In the genomic region with DNA sequence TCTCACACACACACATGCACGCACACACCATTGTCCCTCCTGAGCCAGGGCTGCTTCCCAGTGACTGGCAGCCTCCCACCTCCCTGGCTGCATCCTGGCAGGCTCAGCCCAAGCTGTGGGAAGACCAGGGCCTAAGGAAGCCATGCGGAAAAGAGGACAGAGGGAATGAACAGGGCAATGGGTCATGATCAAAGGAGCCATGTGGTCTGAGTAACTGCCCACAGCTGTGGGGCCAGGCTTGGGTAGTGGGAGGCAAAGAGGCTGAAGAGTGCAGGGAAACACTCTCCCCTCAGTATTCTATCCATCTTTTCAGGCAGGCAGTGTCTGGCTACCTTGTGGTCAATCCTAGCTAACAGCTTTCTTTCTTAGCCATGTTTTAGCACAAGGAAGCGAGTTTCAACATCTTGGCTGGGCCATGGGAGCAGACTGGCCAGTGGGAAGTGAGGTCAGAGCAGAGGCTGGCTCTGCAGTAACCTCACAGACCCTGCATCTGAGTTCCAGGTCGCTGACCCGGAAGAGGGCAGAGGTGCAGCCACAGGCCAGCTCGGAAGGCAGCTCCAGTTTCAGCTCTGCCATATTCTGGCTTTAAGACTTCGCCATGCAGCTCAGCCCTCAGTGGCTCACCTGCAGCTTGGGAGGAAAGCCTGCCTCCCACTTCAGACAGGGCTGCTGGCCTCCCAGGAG, we compare ENCODE assay signal across 19 cellular contexts. TPM values are rescaled to one million over a fixed set of nuclear protein-coding genes. Genes with fewer than 3 reads are reported as not detected.
A peak's percentile ranks its signal among the peaks of the same experiment; 100 is the strongest.
DNase-seq lines count a peak whose midpoint lies in the region; ATAC-seq and TF ChIP-seq lines count a peak whose summit lies in the region.
"Had no signal": no experiment of that assay in that cellular context is flagged by ENCODE, and none has a peak within 500 bp of the region (broad histone marks: within the 10 kb centered on the region; RNA-seq: fewer than 3 reads in every experiment).

No MANE protein-coding gene starts in this region.

- no peaks in the 10 kb centered on the region for H3K9me2 ChIP-seq in GM23338 (ENCODE audit: insufficient read depth)

- CTCF ChIA-PET in activated CD8-positive, alpha-beta T cell treated with anti-CD3 and anti-CD28 coated beads for 36 hours (lab: Charles Lee) = no interaction called here

- no peaks in the 10 kb centered on the region for H3F3A ChIP-seq in GM23338 (replicated peaks; ENCODE audit: low read depth)

- H3K27me3 ChIP-seq in GM23338 (ENCODE audit: insufficient read depth) = no peaks in the 10 kb centered on the region
- H3K27me3 ChIP-seq: BLaER1 had no signal

- H4K20me1 ChIP-seq in GM23338 (replicated peaks; ENCODE audit: insufficient read depth) = no peaks in the 10 kb centered on the region
- H4K20me1 ChIP-seq: BLaER1 had no signal

- H3K36me3 Mint-ChIP-seq in GM23338 (ENCODE audit: low read depth) = no peaks in the 10 kb centered on the region
- no peaks in the 10 kb centered on the region for H3K36me3 Mint-ChIP-seq in activated CD8-positive, alpha-beta T cell treated with anti-CD3 and anti-CD28 coated beads for 36 hours (ENCODE audit: low read depth)
- H3K36me3 Mint-ChIP-seq: CD8-positive, alpha-beta T cell; IgD-negative memory B cell had no signal

- H2AFZ ChIP-seq in GM23338 = 0 out of 2 replicates have a peak overlapping the region, but pooled peaks have one; percentile 24
- H2AFZ ChIP-seq: PC-9 had no signal

- no peak overlapping the region for H3K27ac Mint-ChIP-seq in GM23338
- H3K27ac Mint-ChIP-seq in activated CD8-positive, alpha-beta T cell treated with anti-CD3 and anti-CD28 coated beads for 36 hours = no peak overlapping the region
- H3K27ac Mint-ChIP-seq: CD8-positive, alpha-beta T cell; IgD-negative memory B cell had no signal

- no peak for ATAC-seq in GM23338
- ATAC-seq in activated CD8-positive, alpha-beta T cell treated with anti-CD3 and anti-CD28 coated beads for 36 hours = no peak
- no peak for ATAC-seq in HG03159 (IDR thresholded peaks at IDR 0.05; ENCODE audit: unreplicated experiment)
- no peak for ATAC-seq in GM18867 (IDR thresholded peaks at IDR 0.05; ENCODE audit: unreplicated experiment)
- ATAC-seq: CD8-positive, alpha-beta T cell; Right ventricle myocardium inferior had no signal

- no peak for TF ChIP-seq CTCF in GM23338 (conservative IDR thresholded peaks at IDR 0.05; ENCODE audit: low read depth in 2 of 2)
- no peak for TF ChIP-seq CTCF in activated CD8-positive, alpha-beta T cell treated with anti-CD3 and anti-CD28 coated beads for 36 hours (IDR thresholded peaks at IDR 0.05)

- H3K4me3 Mint-ChIP-seq in GM23338 = no peak overlapping the region
- no peak overlapping the region for H3K4me3 Mint-ChIP-seq in activated CD8-positive, alpha-beta T cell treated with anti-CD3 and anti-CD28 coated beads for 36 hours
- H3K4me3 Mint-ChIP-seq: CD8-positive, alpha-beta T cell; IgD-negative memory B cell had no signal

- POLR2A ChIA-PET in activated CD8-positive, alpha-beta T cell treated with anti-CD3 and anti-CD28 coated beads for 36 hours (lab: Charles Lee) = no interaction called here

- intact Hi-C loops in activated CD8-positive, alpha-beta T cell treated with anti-CD3 and anti-CD28 coated beads for 36 hours (cut with micrococcal nuclease) = no loop called here

- DNase-seq in GM23338 (ENCODE audit: low spot score) (no peak), cerebellum (ENCODE audit: low spot score) (peak; percentile 39), left kidney (ENCODE audit: low read depth, low spot score) (peak; percentile 79), retina (peak; percentile 68)
- no peak for DNase-seq in activated CD8-positive, alpha-beta T cell treated with anti-CD3 and anti-CD28 coated beads for 36 hours
- DNase-seq: CD8-positive, alpha-beta T cell; DMS79 treated with DMSO at 0.1 percent for 48 hours; H7; NCI-H1105; NCI-H1694; NCI-H524; PC-9 had no signal

- H3K4me3 ChIP-seq in GM23338 = no peak overlapping the region
- H3K4me3 ChIP-seq: BLaER1, PC-9 had no signal

- peaks cover 6% of the 10 kb centered on the region for H3K4me1 ChIP-seq in GM23338 (ENCODE audit: insufficient read depth)

- H3K27ac ChIP-seq in GM23338 (ENCODE audit: low read depth) = no peak overlapping the region
- H3K27ac ChIP-seq: BLaER1, PC-9 had no signal

- no peaks in the 10 kb centered on the region for H3K9me3 Mint-ChIP-seq in GM23338
- H3K9me3 Mint-ChIP-seq in activated CD8-positive, alpha-beta T cell treated with anti-CD3 and anti-CD28 coated beads for 36 hours = no peaks in the 10 kb centered on the region
- H3K9me3 Mint-ChIP-seq: CD8-positive, alpha-beta T cell; IgD-negative memory B cell had no signal

- H3K4me2 ChIP-seq in GM23338 = no peak overlapping the region
- H3K4me2 ChIP-seq: BLaER1, PC-9 had no signal

- H3K36me3 ChIP-seq in GM23338 (ENCODE audit: insufficient read depth) = no peaks in the 10 kb centered on the region
- H3K36me3 ChIP-seq: BLaER1 had no signal

- H3K79me2 ChIP-seq in GM23338 (replicated peaks; ENCODE audit: insufficient read depth) = no peaks in the 10 kb centered on the region

- H3K27me3 Mint-ChIP-seq in GM23338 (ENCODE audit: insufficient read depth, low read depth, poor library complexity) = peaks cover 6% of the 10 kb centered on the region
- peaks cover 5% of the 10 kb centered on the region for H3K27me3 Mint-ChIP-seq in activated CD8-positive, alpha-beta T cell treated with anti-CD3 and anti-CD28 coated beads for 36 hours

- peaks cover 31% of the 10 kb centered on the region for H3K4me1 Mint-ChIP-seq in GM23338
- no peaks in the 10 kb centered on the region for H3K4me1 Mint-ChIP-seq in activated CD8-positive, alpha-beta T cell treated with anti-CD3 and anti-CD28 coated beads for 36 hours (ENCODE audit: low read depth)

TF ChIP-seq in GM23338, 12 proteins besides CTCF, POLR2A, EP300 and RAD21:
- TF ChIP-seq, protein P1, sequence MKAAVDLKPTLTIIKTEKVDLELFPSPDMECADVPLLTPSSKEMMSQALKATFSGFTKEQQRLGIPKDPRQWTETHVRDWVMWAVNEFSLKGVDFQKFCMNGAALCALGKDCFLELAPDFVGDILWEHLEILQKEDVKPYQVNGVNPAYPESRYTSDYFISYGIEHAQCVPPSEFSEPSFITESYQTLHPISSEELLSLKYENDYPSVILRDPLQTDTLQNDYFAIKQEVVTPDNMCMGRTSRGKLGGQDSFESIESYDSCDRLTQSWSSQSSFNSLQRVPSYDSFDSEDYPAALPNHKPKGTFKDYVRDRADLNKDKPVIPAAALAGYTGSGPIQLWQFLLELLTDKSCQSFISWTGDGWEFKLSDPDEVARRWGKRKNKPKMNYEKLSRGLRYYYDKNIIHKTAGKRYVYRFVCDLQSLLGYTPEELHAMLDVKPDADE (IDR thresholded peaks at IDR 0.05) = no peak
- TF ChIP-seq EZH2phosphoT487 (IDR thresholded peaks at IDR 0.05; ENCODE audit: unreplicated experiment) (no peak), POLR2AphosphoS5 (IDR thresholded peaks at IDR 0.05; ENCODE audit: low read depth) (no peak), ZNF331 (CRISPR knock-in tag; IDR thresholded peaks at IDR 0.05; ENCODE audit: low read depth) (no peak), EZH2 (IDR thresholded peaks at IDR 0.05; ENCODE audit: low read depth, unreplicated experiment) (no peak)
TF ChIP-seq in GM23338: peak in this region for 0.

RNA-seq across cellular contexts. Expression of gene CST8, which starts 18.1 kb away (rescaled TPM):
- total RNA-seq in GM23338 (2014; rRNA removed; shearing (Covaris generic)) = not detected in 2 replicates
- not detected in 2 replicates for polyA plus RNA-seq in GM23338 (2016; fragmentation: Nextera tagmentation; extraction: Ambion mirVana)
- total RNA-seq in cerebellum = not detected
- total RNA-seq in activated CD8-positive, alpha-beta T cell treated with anti-CD3 and anti-CD28 coated beads for 36 hours = not detected
- total RNA-seq: CD8-positive, alpha-beta T cell; H7; HT1080; LHCN-M2; PC-9; Right ventricle myocardium inferior had no signal
- polyA plus RNA-seq: IgD-negative memory B cell had no signal

RNA-seq across cellular contexts. Expression of gene CST11, which starts 56.4 kb away (rescaled TPM):
- total RNA-seq in GM23338 (2014; rRNA removed; shearing (Covaris generic)) = not detected in 2 replicates
- polyA plus RNA-seq in GM23338 (2016; fragmentation: Nextera tagmentation; extraction: Ambion mirVana) = 0.73 TPM in 1 of 2 replicates, not detected in the other
- total RNA-seq in cerebellum = not detected
- total RNA-seq in activated CD8-positive, alpha-beta T cell treated with anti-CD3 and anti-CD28 coated beads for 36 hours = not detected
- total RNA-seq: CD8-positive, alpha-beta T cell; H7; HT1080; LHCN-M2; PC-9; Right ventricle myocardium inferior had no signal
- polyA plus RNA-seq: IgD-negative memory B cell had no signal

RNA-seq across cellular contexts. Expression of gene CST9L, which starts 59.2 kb away (rescaled TPM):
- total RNA-seq in GM23338 (2014; rRNA removed; shearing (Covaris generic)) = not detected in 2 replicates
- polyA plus RNA-seq in GM23338 (2016; fragmentation: Nextera tagmentation; extraction: Ambion mirVana) = not detected in 2 replicates
- total RNA-seq in cerebellum = not detected
- not detected for total RNA-seq in activated CD8-positive, alpha-beta T cell treated with anti-CD3 and anti-CD28 coated beads for 36 hours
- total RNA-seq: CD8-positive, alpha-beta T cell; H7; HT1080; LHCN-M2; PC-9; Right ventricle myocardium inferior had no signal
- polyA plus RNA-seq: IgD-negative memory B cell had no signal

Comparison
In these comparisons a context has a peak if more than half of its experiments do, and no peak if none do; other contexts are left out.
1. DNase-seq: peak in cerebellum (single experiment), left kidney (single experiment) and retina (single experiment); none in GM23338 (single experiment) and activated CD8-positive, alpha-beta T cell treated with anti-CD3 and anti-CD28 coated beads for 36 hours (single experiment).